Comparison of ENCODE assay signal across 8 cellular contexts in genomic region chr13:73767191-73767741, GRCh38.
DNase-seq lines count a peak whose midpoint lies in the region; ATAC-seq, FAIRE-seq and TF ChIP-seq lines count a peak whose summit lies in the region.

No MANE protein-coding gene starts in this region.

- no peak overlapping the region for H3K4me3 Mint-ChIP-seq in CD14-positive monocyte

- H3K4me3 ChIP-seq in cardiac muscle cell (no peak overlapping the region), upper lobe of right lung (no peak overlapping the region)

- H3K4me1 Mint-ChIP-seq in CD14-positive monocyte, result peaks cover 19% of the 10 kb centered on the region

- H3K27me3 ChIP-seq in cardiac muscle cell, result no peaks in the 10 kb centered on the region
- H3K27me3 ChIP-seq in upper lobe of right lung, result no peaks in the 10 kb centered on the region

- TF ChIP-seq CTCF in cardiac muscle cell (IDR thresholded peaks at IDR 0.05; ENCODE audit: low read depth, low read length) (no peak), upper lobe of right lung (IDR thresholded peaks at IDR 0.05) (no peak), CD14-positive monocyte (IDR thresholded peaks at IDR 0.05) (no peak)

- DNase-seq in cardiac muscle cell (ENCODE audit: low read depth in 1 of 2, low spot score in 1 of 2) (no peak), cardiac septum (ENCODE audit: low spot score) (no peak), SW480 (ENCODE audit: low spot score) (peak; percentile 62), iPS DF 19.7 (ENCODE audit: low read depth, low spot score) (peak; percentile 40), upper lobe of right lung (no peak), frontal cortex (ENCODE audit: low spot score in 2 of 2) (no peak), CD14-positive monocyte (ENCODE audit: low spot score) (no peak)

- H3K27ac Mint-ChIP-seq in CD14-positive monocyte, result peak overlapping the region in 2 of 7 donors; percentile 7 to 27

- intact Hi-C loops in cardiac septum (cut with DNase I), result loop anchor here (5.0 kb wide), 1 partner anchor 365 kb away; the partner anchor contains the start of gene KLF12
- intact Hi-C loops in upper lobe of right lung (cut with DNase I), result no loop called here
- intact Hi-C loops in CD14-positive monocyte (cut with micrococcal nuclease), result no loop called here

- peaks cover 26% of the 10 kb centered on the region for H3K4me1 ChIP-seq in cardiac muscle cell (ENCODE audit: low read depth)
- peaks cover 23% of the 10 kb centered on the region for H3K4me1 ChIP-seq in upper lobe of right lung

- H3K27ac ChIP-seq in cardiac muscle cell, result peak overlapping the region; percentile 87
- peak overlapping the region; percentile 73 for H3K27ac ChIP-seq in upper lobe of right lung

- no peak for FAIRE-seq in frontal cortex (lab: Jason Lieb, UNC)

- no peaks in the 10 kb centered on the region for H3K27me3 Mint-ChIP-seq in CD14-positive monocyte (ENCODE audit: low read depth in 3 of 3)

- ATAC-seq in upper lobe of right lung, result no peak
- no peak for ATAC-seq in GM18873 (IDR thresholded peaks at IDR 0.05; ENCODE audit: low FRiP score, unreplicated experiment)

- H3K36me3 ChIP-seq in cardiac muscle cell (no peaks in the 10 kb centered on the region), upper lobe of right lung (no peaks in the 10 kb centered on the region)

- H3K9me3 Mint-ChIP-seq in CD14-positive monocyte, result no peaks in the 10 kb centered on the region

- no peaks in the 10 kb centered on the region for H3K36me3 Mint-ChIP-seq in CD14-positive monocyte

- no peaks in the 10 kb centered on the region for H3K9me3 ChIP-seq in cardiac muscle cell (ENCODE audit: low read depth)
- H3K9me3 ChIP-seq in upper lobe of right lung, result no peaks in the 10 kb centered on the region

Comparison
In these comparisons a context has a peak if more than half of its experiments do, and no peak if none do; other contexts are left out.
1. DNase-seq: peak in SW480 (single experiment) and iPS DF 19.7 (single experiment); none in cardiac muscle cell (0 of 2), cardiac septum (single experiment), upper lobe of right lung (single experiment), frontal cortex (0 of 2) and CD14-positive monocyte (single experiment).